In genomic region chr1:91937613-91938012, GRCh38 we compare ENCODE assay signal across 8 cellular contexts. TPM values are rescaled to one million over a fixed set of nuclear protein-coding genes. Genes with fewer than 3 reads are reported as not detected.
"Had no signal": no experiment of that assay in that cellular context is flagged by ENCODE, and none has a peak within 500 bp of the region (broad histone marks: within the 10 kb centered on the region; RNA-seq: fewer than 3 reads in every experiment).

No MANE protein-coding gene starts in this region.

- H3K27ac Mint-ChIP-seq: GM23338, H9, IgD-negative memory B cell had no signal

- H3K4me3 ChIP-seq: GM23338 had no signal

- DNase-seq: H9, HCEC 1CT, KG1 had no signal

- ATAC-seq: GM23338, HepG2 had no signal

- H3K4me1 Mint-ChIP-seq: GM23338 had no signal

- H3K27me3 Mint-ChIP-seq: IgD-negative memory B cell had no signal

- H3K4me3 Mint-ChIP-seq: GM23338, H9, IgD-negative memory B cell had no signal

RNA-seq across cellular contexts. Expression of gene BRDT, which starts 11.6 kb away (rescaled TPM):
- total RNA-seq: H1, HepG2, HT1080 had no signal
